ENCODE assay signal across 9 cellular contexts in the genomic region with DNA sequence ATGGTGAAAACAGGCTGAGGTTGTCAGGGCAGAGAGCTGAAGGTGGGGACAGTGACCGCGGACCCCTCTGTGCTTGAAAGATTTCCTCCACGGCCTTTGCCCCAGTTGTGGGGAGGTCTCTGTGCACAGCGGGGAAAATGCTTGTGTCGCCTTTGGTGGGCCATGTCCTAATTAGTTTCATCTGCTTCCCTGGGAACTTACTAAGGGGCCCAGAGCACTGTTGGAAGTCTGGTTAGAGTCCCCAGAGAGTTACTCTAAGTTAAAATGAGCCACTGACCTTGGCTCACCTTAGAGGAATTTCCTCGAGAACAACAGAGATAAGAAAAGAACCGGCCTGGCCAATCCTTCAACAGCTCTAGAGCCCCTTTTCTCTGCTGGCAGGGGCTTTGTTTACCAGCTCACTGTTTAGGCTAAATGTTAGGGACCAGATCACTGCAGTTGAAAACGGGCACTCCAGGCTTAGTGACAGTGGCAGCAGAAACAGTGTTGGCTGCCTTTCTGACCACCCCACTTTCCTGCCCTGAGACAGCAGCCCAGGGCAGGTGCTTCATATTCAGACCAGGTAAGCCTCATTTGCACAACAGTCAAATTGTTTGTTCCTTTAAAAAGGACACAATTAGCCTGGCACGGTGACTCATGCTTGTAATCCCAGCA. TPM values are rescaled to one million over a fixed set of nuclear protein-coding genes. Genes with fewer than 3 reads are reported as not detected.
DNase-seq lines count a peak whose midpoint lies in the region; ATAC-seq and TF ChIP-seq lines count a peak whose summit lies in the region.
"Had no signal": no experiment of that assay in that cellular context is flagged by ENCODE, and none has a peak within 500 bp of the region (broad histone marks: within the 10 kb centered on the region; RNA-seq: fewer than 3 reads in every experiment).

No MANE protein-coding gene starts in this region.

- H3K27me3 Mint-ChIP-seq in activated T-cell treated with anti-CD3 and anti-CD28 coated beads, Interleukin-2, amount 50 U/mL, for 72 hours (ENCODE audit: low read depth): no peaks in the 10 kb centered on the region

- ATAC-seq in stimulated activated effector memory CD8-positive, alpha-beta T cell treated with anti-CD3 and anti-CD28 coated beads, Interleukin-12 subunit alpha, Interleukin-12 subunit beta, amount 100 ng/mL, for 72 hours: no peak
- no peak for ATAC-seq in GM18505 (IDR thresholded peaks at IDR 0.05; ENCODE audit: unreplicated experiment)
- ATAC-seq in activated T-cell treated with anti-CD3 and anti-CD28 coated beads, Interleukin-2, amount 50 U/mL, for 72 hours (replicated peaks in 1 of 2): no peak
- ATAC-seq: activated T-cell treated with anti-CD3 and anti-CD28 coated beads, Interleukin-2, amount 50 U/mL, for 4 hours had no signal

- H3K27me3 ChIP-seq in HUES48 (ENCODE audit: control insufficient read depth, insufficient read depth, low read length): no peaks in the 10 kb centered on the region
- no peaks in the 10 kb centered on the region for H3K27me3 ChIP-seq in brain microvascular endothelial cell (replicated peaks)

- H3K36me3 ChIP-seq in HUES48 (ENCODE audit: control insufficient read depth, insufficient read depth, low read length): peaks cover 37% of the 10 kb centered on the region
- H3K36me3 ChIP-seq in brain microvascular endothelial cell (replicated peaks): peaks cover 8% of the 10 kb centered on the region

- H3K4me1 ChIP-seq in HUES48 (ENCODE audit: control insufficient read depth, insufficient read depth, low read length): peaks cover 21% of the 10 kb centered on the region

- no peak overlapping the region for H3K4me3 Mint-ChIP-seq in stimulated activated effector memory CD8-positive, alpha-beta T cell treated with anti-CD3 and anti-CD28 coated beads, Interleukin-12 subunit alpha, Interleukin-12 subunit beta, amount 100 ng/mL, for 72 hours
- H3K4me3 Mint-ChIP-seq in activated T-cell treated with anti-CD3 and anti-CD28 coated beads, Interleukin-2, amount 50 U/mL, for 72 hours: no peak overlapping the region
- H3K4me3 Mint-ChIP-seq: activated T-cell treated with anti-CD3 and anti-CD28 coated beads, Interleukin-2, amount 50 U/mL, for 4 hours had no signal

- TF ChIP-seq CTCF in brain microvascular endothelial cell (IDR thresholded peaks at IDR 0.05; ENCODE audit: low read depth, low read length, missing control alignments): no peak

- no peak overlapping the region for H3K27ac Mint-ChIP-seq in stimulated activated effector memory CD8-positive, alpha-beta T cell treated with anti-CD3 and anti-CD28 coated beads, Interleukin-12 subunit alpha, Interleukin-12 subunit beta, amount 100 ng/mL, for 72 hours
- no peak overlapping the region for H3K27ac Mint-ChIP-seq in activated T-cell treated with anti-CD3 and anti-CD28 coated beads, Interleukin-2, amount 50 U/mL, for 72 hours

- TF ChIP-seq POLR2A in GM18505 (IDR thresholded peaks at IDR 0.05; ENCODE audit: borderline replicate concordance, extremely low read depth, insufficient read depth, insufficient read length): no peak

- no peaks in the 10 kb centered on the region for H3K9me3 ChIP-seq in HUES48 (ENCODE audit: control insufficient read depth, insufficient read depth, low read length)

- H3K4me1 Mint-ChIP-seq in stimulated activated effector memory CD8-positive, alpha-beta T cell treated with anti-CD3 and anti-CD28 coated beads, Interleukin-12 subunit alpha, Interleukin-12 subunit beta, amount 100 ng/mL, for 72 hours: peaks cover 26% of the 10 kb centered on the region
- H3K4me1 Mint-ChIP-seq in activated T-cell treated with anti-CD3 and anti-CD28 coated beads, Interleukin-2, amount 50 U/mL, for 72 hours (ENCODE audit: low read depth): peaks cover 16% of the 10 kb centered on the region

- H3K9me3 Mint-ChIP-seq in stimulated activated effector memory CD8-positive, alpha-beta T cell treated with anti-CD3 and anti-CD28 coated beads, Interleukin-12 subunit alpha, Interleukin-12 subunit beta, amount 100 ng/mL, for 72 hours: no peaks in the 10 kb centered on the region
- peaks cover 0 to 2% of the 10 kb centered on the region in 2 donors for H3K9me3 Mint-ChIP-seq in activated T-cell treated with anti-CD3 and anti-CD28 coated beads, Interleukin-2, amount 50 U/mL, for 72 hours
- H3K9me3 Mint-ChIP-seq: activated T-cell treated with anti-CD3 and anti-CD28 coated beads, Interleukin-2, amount 50 U/mL, for 4 hours had no signal

- H3K9ac ChIP-seq in HUES48 (ENCODE audit: low read depth, low read length): no peak overlapping the region

- DNase-seq in brain microvascular endothelial cell: peak; percentile 10
- peak; percentile 53 for DNase-seq in iPS-NIHi11 (ENCODE audit: low spot score)
- no peak for DNase-seq in stimulated activated effector memory CD8-positive, alpha-beta T cell treated with anti-CD3 and anti-CD28 coated beads, Interleukin-12 subunit alpha, Interleukin-12 subunit beta, amount 100 ng/mL, for 72 hours (ENCODE audit: low spot score in 2 of 2)
- no peak for DNase-seq in middle frontal gyrus (ENCODE audit: extremely low spot score, low spot score)
- DNase-seq in activated T-cell treated with anti-CD3 and anti-CD28 coated beads, Interleukin-2, amount 50 U/mL, for 72 hours: no peak
- DNase-seq: activated T-cell treated with anti-CD3 and anti-CD28 coated beads, Interleukin-2, amount 50 U/mL, for 4 hours had no signal

- H3K4me3 ChIP-seq in HUES48 (ENCODE audit: low read depth, low read length) (no peak overlapping the region), brain microvascular endothelial cell (ENCODE audit: low read depth, low read length) (no peak overlapping the region), skin epidermis (no peak overlapping the region)

- in situ Hi-C loops in brain microvascular endothelial cell (cut with HindIII; ENCODE audit: low pct_ligation_motif_present, low sequenced_read_pairs): no loop called here

- H3K36me3 Mint-ChIP-seq in stimulated activated effector memory CD8-positive, alpha-beta T cell treated with anti-CD3 and anti-CD28 coated beads, Interleukin-12 subunit alpha, Interleukin-12 subunit beta, amount 100 ng/mL, for 72 hours: peaks cover 97% of the 10 kb centered on the region
- H3K36me3 Mint-ChIP-seq in activated T-cell treated with anti-CD3 and anti-CD28 coated beads, Interleukin-2, amount 50 U/mL, for 72 hours (ENCODE audit: insufficient read depth in 2 of 2): peaks cover 12 to 25% of the 10 kb centered on the region in 2 donors

- peak overlapping the region; percentile 78 for H3K27ac ChIP-seq in HUES48 (ENCODE audit: low read depth, low read length)
- peak overlapping the region; percentile 5 for H3K27ac ChIP-seq in brain microvascular endothelial cell
- H3K27ac ChIP-seq in skin epidermis: peak overlapping the region in 18 of 21 experiments; percentile 18 to 81 (median 58)

RNA-seq across cellular contexts. Expression of a gene that starts 38.0 kb away (rescaled TPM):
- 10 to 100 TPM; 36.3 to 48.8 TPM for total RNA-seq in activated T-cell treated with anti-CD3 and anti-CD28 coated beads, Interleukin-2, amount 50 U/mL, for 72 hours

RNA-seq across cellular contexts. Expression of a gene that starts 52.5 kb away (rescaled TPM):
- 1 to 10 TPM; 2.1 to 2.3 TPM for total RNA-seq in activated T-cell treated with anti-CD3 and anti-CD28 coated beads, Interleukin-2, amount 50 U/mL, for 72 hours

Comparison
In these comparisons a context has a peak if more than half of its experiments do, and no peak if none do; other contexts are left out.
1. H3K27ac ChIP-seq: peak in every context shown above with its lines; median percentile 78 in HUES48; 58 in skin epidermis; 5 in brain microvascular endothelial cell.
2. DNase-seq: peak in brain microvascular endothelial cell (single experiment) and iPS-NIHi11 (single experiment); none in stimulated activated effector memory CD8-positive, alpha-beta T cell treated with anti-CD3 and anti-CD28 coated beads, Interleukin-12 subunit alpha, Interleukin-12 subunit beta, amount 100 ng/mL, for 72 hours (0 of 2), middle frontal gyrus (single experiment) and activated T-cell treated with anti-CD3 and anti-CD28 coated beads, Interleukin-2, amount 50 U/mL, for 72 hours (0 of 2).